9 cellular contexts compared by ENCODE assay signal in genomic region chr1:40979241-40980067, GRCh38. TPM values are rescaled to one million over a fixed set of nuclear protein-coding genes. Genes with fewer than 3 reads are reported as not detected.
A peak's percentile ranks its signal among the peaks of the same experiment; 100 is the strongest.
DNase-seq lines count a peak whose midpoint lies in the region; ATAC-seq, FAIRE-seq and TF ChIP-seq lines count a peak whose summit lies in the region.
"Had no signal": no experiment of that assay in that cellular context is flagged by ENCODE, and none has a peak within 500 bp of the region (broad histone marks: within the 10 kb centered on the region; RNA-seq: fewer than 3 reads in every experiment).

TSS of gene CTPS1 (plus strand) at chr1:40979696. CDS start at chr1:40983291, 3,595 bp downstream.

- peaks cover 0 to 5% of the 10 kb centered on the region in 2 donors for H3K4me1 ChIP-seq in breast epithelium
- H3K4me1 ChIP-seq in iPS-20b (ENCODE audit: insufficient read depth, low read length): peaks cover 8% of the 10 kb centered on the region
- peaks cover 0 to 4% of the 10 kb centered on the region in 2 donors for H3K4me1 ChIP-seq in small intestine (ENCODE audit: control insufficient read depth in 2 of 2, insufficient read depth in 1 of 2, low read depth in 1 of 2, low read length in 1 of 2)

- H3K9ac ChIP-seq in iPS-20b (ENCODE audit: low read depth, low read length): peak within 1 kb of the TSS; percentile 88

- peak within 1 kb of the TSS; percentile 100 for H3K27ac ChIP-seq in WERI-Rb-1
- H3K27ac ChIP-seq in breast epithelium: peak within 1 kb of the TSS; percentile 95 to 97
- peak within 1 kb of the TSS; percentile 73 for H3K27ac ChIP-seq in iPS-20b (ENCODE audit: low read length)
- H3K27ac ChIP-seq in small intestine (ENCODE audit: low read depth in 1 of 2, low read length in 1 of 2): peak within 1 kb of the TSS; percentile 72 to 91

- no peak for TF ChIP-seq POLR2A in breast epithelium (IDR thresholded peaks at IDR 0.05)

- H3K27me3 ChIP-seq in WERI-Rb-1 (ENCODE audit: insufficient read depth, low read depth, severe bottlenecking) (no peaks in the 10 kb centered on the region), breast epithelium (no peaks in the 10 kb centered on the region), iPS-20b (ENCODE audit: insufficient read depth, low read length) (no peaks in the 10 kb centered on the region), small intestine (ENCODE audit: control insufficient read depth in 2 of 2, insufficient read depth in 2 of 2, low read length in 2 of 2) (no peaks in the 10 kb centered on the region)

- TF ChIP-seq CTCF in AG09309 (IDR thresholded peaks at IDR 0.05; ENCODE audit: control insufficient read depth, insufficient read depth, low read depth, low read length, missing control alignments): peak; percentile 20
- no peak for TF ChIP-seq CTCF in WERI-Rb-1 (IDR thresholded peaks at IDR 0.05; ENCODE audit: low read depth, low read length)
- TF ChIP-seq CTCF in breast epithelium (IDR thresholded peaks at IDR 0.05): no peak

- H3K4me3 ChIP-seq in AG09309 (ENCODE audit: control insufficient read depth, low read depth, low read length) (peak within 1 kb of the TSS; percentile 76), WERI-Rb-1 (ENCODE audit: low read depth, low read length) (peak within 1 kb of the TSS; percentile 92), breast epithelium (peak within 1 kb of the TSS; percentile 55 to 83 (median 63)), iPS-20b (ENCODE audit: low read length) (peak within 1 kb of the TSS; percentile 90), small intestine (ENCODE audit: low read depth in 1 of 2, low read length in 2 of 2) (peak within 1 kb of the TSS; percentile 77 to 84)

- H3K36me3 ChIP-seq in WERI-Rb-1 (peaks cover 41% of the 10 kb centered on the region), breast epithelium (no peaks in the 10 kb centered on the region), iPS-20b (ENCODE audit: insufficient read depth, low read depth, low read length) (peaks cover 24% of the 10 kb centered on the region), small intestine (ENCODE audit: control insufficient read depth in 2 of 2, insufficient read depth in 2 of 2, low read length in 2 of 2) (no peaks in the 10 kb centered on the region)

- FAIRE-seq in small intestine (lab: Jason Lieb, UNC): no peak
- FAIRE-seq: TTC549 had no signal

- WGBS in small intestine, 3 donors: 0 to 1% (median 1%) methylated on average over 64 to 96 of the region's 96 CpGs

- DNase-seq in AG09309 (ENCODE audit: low read depth) (peak; percentile 64), NCI-H2227 (lab: John Stamatoyannopoulos, UW; ENCODE audit: unreplicated experiment) (peak; percentile 97), WERI-Rb-1 (peak; percentile 94), breast epithelium (ENCODE audit: low spot score in 2 of 2) (peak; percentile 92 to 96), small intestine (peak; percentile 93)

- intact Hi-C loops in breast epithelium (cut with DNase I; ENCODE audit: low total_unique reads): no loop called here

- no peaks in the 10 kb centered on the region for H3K9me3 ChIP-seq in WERI-Rb-1 (ENCODE audit: severe bottlenecking)
- H3K9me3 ChIP-seq in breast epithelium: no peaks in the 10 kb centered on the region
- H3K9me3 ChIP-seq in iPS-20b (ENCODE audit: insufficient read depth, low read depth, low read length): no peaks in the 10 kb centered on the region
- H3K9me3 ChIP-seq in small intestine (ENCODE audit: control insufficient read depth, low read depth): no peaks in the 10 kb centered on the region

- ATAC-seq in GM18909 (IDR thresholded peaks at IDR 0.05; ENCODE audit: poor library complexity, unreplicated experiment) (peak; percentile 90), HG03159 (IDR thresholded peaks at IDR 0.05; ENCODE audit: unreplicated experiment) (peak; percentile 87)

RNA-seq across cellular contexts. Expression of gene CTPS1, which starts in this region (rescaled TPM):
- total RNA-seq in breast epithelium: 10 to 100 TPM; 13.1 to 20.0 (median 13.2) TPM
- 10 to 100 TPM in 1 of 3 donors, 1 to 10 TPM in 2; 3.8 to 16.2 (median 5.8) TPM for polyA plus RNA-seq in small intestine

Comparison
In these comparisons a context has a peak if more than half of its experiments do, and no peak if none do; other contexts are left out.
1. Peak in every context shown above with its lines: DNase-seq, ATAC-seq, H3K4me3 ChIP-seq and H3K27ac ChIP-seq.